Comparison of ENCODE assay signal across 23 cellular contexts in the genomic region with DNA sequence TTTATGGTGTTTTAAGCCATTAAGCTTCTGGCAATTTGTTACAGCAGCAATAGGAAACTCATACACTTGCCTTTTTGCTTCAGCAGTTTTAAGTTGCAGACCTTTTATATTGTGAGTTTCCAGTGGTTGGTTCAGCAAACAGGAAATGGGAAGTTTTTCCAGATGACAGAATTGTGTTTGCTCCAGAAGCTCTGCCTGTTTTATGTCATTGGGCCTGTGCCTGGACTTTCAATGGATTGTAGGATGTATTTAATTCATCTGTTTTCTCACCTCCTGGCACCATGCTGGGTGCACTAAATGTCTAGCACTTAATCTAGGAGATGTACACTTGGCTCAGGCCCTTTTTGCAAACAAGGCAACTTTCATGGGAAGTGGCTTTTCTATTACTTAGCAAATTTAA.
"Had no signal": no experiment of that assay in that cellular context is flagged by ENCODE, and none has a peak within 500 bp of the region (broad histone marks: within the 10 kb centered on the region; RNA-seq: fewer than 3 reads in every experiment).

No MANE protein-coding gene starts in this region.

- DNase-seq: activated CD4-positive, alpha-beta T cell treated with anti-CD3 and anti-CD28 coated beads for 4 hours; activated CD4-positive, alpha-beta T cell treated with anti-CD3 and anti-CD28 coated beads, Interleukin-2, amount 50 U/mL, for 4 hours; activated naive CD4-positive, alpha-beta T cell; activated T-cell treated with anti-CD3 and anti-CD28 coated beads for 4 hours; activated T-cell treated with anti-CD3 and anti-CD28 coated beads, Interleukin-2, amount 50 U/mL, for 72 hours; dermis blood vessel endothelial cell; effector CD4-positive, alpha-beta T cell; esophagus squamous epithelium; gastrocnemius medialis; glutamatergic neuron; islet precursor cell; left cardiac atrium; left ventricle myocardium superior; mucosa of descending colon; nephron progenitor cell; ovary; stimulated activated CD4-positive, alpha-beta T cell treated with anti-CD3 and anti-CD28 coated beads, Interleukin-15, amount 100 ng/mL, for 24 hours; stimulated activated CD4-positive, alpha-beta T cell treated with anti-CD3 and anti-CD28 coated beads, Interleukin-2, amount 100 ng/mL, for 24 hours; stimulated activated naive B cell treated with anti-CD40 and anti-IgM and Interleukin-4, amounts not matched to agents 10 μg/mL and 1 μg/mL and 100 μg/mL, for 72 hours; stomach; T-helper 9 cell; tibial artery; upper lobe of right lung had no signal
